In the genomic region with DNA sequence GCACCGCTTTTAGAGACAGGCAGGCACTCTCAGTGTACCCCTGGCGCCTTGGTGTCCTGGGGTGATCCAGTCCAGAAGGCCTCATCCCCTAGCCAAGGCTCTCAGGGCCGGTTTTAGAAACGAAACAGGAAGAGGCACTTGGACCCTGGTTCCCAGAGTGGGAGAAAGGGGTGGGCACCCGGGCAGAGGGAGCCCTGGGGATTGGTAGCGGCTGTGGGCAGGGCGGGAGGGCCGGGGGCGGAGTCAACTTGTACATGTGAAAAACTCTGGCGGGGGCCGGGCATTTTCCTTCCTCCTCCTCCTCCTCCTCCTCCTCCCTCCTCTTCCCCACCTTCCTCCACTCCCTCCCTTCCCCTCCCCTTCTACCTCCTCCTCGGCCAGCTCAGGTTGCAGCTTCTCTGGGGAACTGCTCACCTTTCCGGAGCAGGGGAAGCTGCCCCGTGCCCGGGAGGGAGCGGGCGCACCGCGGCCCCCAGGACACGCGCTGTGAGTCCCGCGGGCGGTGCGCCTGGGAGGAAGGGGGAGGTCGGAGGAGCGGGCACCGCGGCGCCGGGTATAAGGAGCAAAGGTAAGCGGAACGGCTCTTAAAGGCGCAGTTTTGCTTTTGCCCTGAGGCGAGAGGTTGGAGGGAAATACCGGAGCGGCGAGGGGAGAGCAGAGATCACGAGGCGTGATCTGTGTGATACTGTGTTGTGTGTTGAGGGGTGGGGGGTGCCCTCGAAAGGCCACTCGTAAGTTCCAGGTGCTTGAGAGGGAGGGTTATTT, we compare ENCODE assay signal across 8 cellular contexts. TPM values are rescaled to one million over a fixed set of nuclear protein-coding genes. Genes with fewer than 3 reads are reported as not detected.
DNase-seq lines count a peak whose midpoint lies in the region; ATAC-seq and TF ChIP-seq lines count a peak whose summit lies in the region.

A gene (plus strand): TSS at position 359 of the 765 bp plus-strand sequence. CDS start 18,499 bp downstream, outside the sequence.

- BruUV-seq in Calu3 (replicated peaks; lab: Mats Ljungman, UMichigan), result no TSS peak

- H3K27ac Mint-ChIP-seq in Calu3 (ENCODE audit: unreplicated experiment) (peak within 1 kb of the TSS; percentile 63), immature natural killer cell (peak within 1 kb of the TSS in 4 of 6 donors; percentile 32 to 61 (median 52))

- no peak for TF ChIP-seq CTCF in Calu3 (IDR thresholded peaks at IDR 0.05; ENCODE audit: unreplicated experiment)

- in situ Hi-C loops in T47D (cut with HindIII; ENCODE audit: low pct_unique_long_range_greater_than_20kb, low sequenced_read_pairs), result no loop called here

- peak within 1 kb of the TSS; percentile 80 for H3K4me2 ChIP-seq in skeletal muscle satellite cell (ENCODE audit: low read length)

- peaks cover 15% of the 10 kb centered on the region for H3K4me1 ChIP-seq in skeletal muscle satellite cell (ENCODE audit: control insufficient read depth, insufficient read depth, low read length)

- DNase-seq in Calu3, result peak; percentile 87
- DNase-seq in NAMALWA (ENCODE audit: low spot score), result peak; percentile 70
- DNase-seq in SKM-1 treated with dmso at 0.1 percent for 144 hours (lab: John Stamatoyannopoulos, UW; ENCODE audit: unreplicated experiment), result peak; percentile 80
- peak; percentile 91 to 98 for DNase-seq in T47D (ENCODE audit: low read depth in 1 of 2, low spot score in 1 of 2)
- DNase-seq in immature natural killer cell, result peak; percentile 23 to 42 (median 34)
- DNase-seq in amniotic stem cell (lab: John Stamatoyannopoulos, UW), result no peak

- no peaks in the 10 kb centered on the region for H3K9me3 ChIP-seq in skeletal muscle satellite cell (replicated peaks; ENCODE audit: low read length)

- CTCF ChIA-PET in Calu3 (lab: Charles Lee), result interaction anchor here (0.5 to 1.9 kb wide), 12 partner anchors 11 to 777 kb away, joined by 3 to 7 read pairs (median 4); no protein-coding TSS in a partner anchor

- no peaks in the 10 kb centered on the region for H3K36me3 ChIP-seq in skeletal muscle satellite cell (ENCODE audit: insufficient read depth, low read length)

- peak within 1 kb of the TSS; percentile 65 for H3K4me3 ChIP-seq in skeletal muscle satellite cell (ENCODE audit: low read length)

- ATAC-seq in HG02588 (IDR thresholded peaks at IDR 0.05; ENCODE audit: unreplicated experiment), result no peak

- no peaks in the 10 kb centered on the region for H3K9me3 Mint-ChIP-seq in Calu3 (ENCODE audit: low read depth, unreplicated experiment)
- no peaks in the 10 kb centered on the region for H3K9me3 Mint-ChIP-seq in immature natural killer cell

- no peak within 1 kb of the TSS for H3K9ac ChIP-seq in skeletal muscle satellite cell (ENCODE audit: low read depth, low read length)

- H3K36me3 Mint-ChIP-seq in Calu3 (ENCODE audit: insufficient read depth, unreplicated experiment) (peaks cover 21% of the 10 kb centered on the region), immature natural killer cell (no peaks in the 10 kb centered on the region)

- H3K27me3 ChIP-seq in skeletal muscle satellite cell (ENCODE audit: control insufficient read depth, insufficient read depth, low read length), result peaks cover 71% of the 10 kb centered on the region

- H3K4me1 Mint-ChIP-seq in Calu3 (ENCODE audit: low read depth, unreplicated experiment), result peaks cover 9% of the 10 kb centered on the region
- peaks cover 9 to 13% of the 10 kb centered on the region in 2 donors for H3K4me1 Mint-ChIP-seq in immature natural killer cell

- peak within 1 kb of the TSS; percentile 82 for H3K4me3 Mint-ChIP-seq in Calu3 (ENCODE audit: low read depth, unreplicated experiment)
- peak within 1 kb of the TSS; percentile 81 to 92 (median 90) for H3K4me3 Mint-ChIP-seq in immature natural killer cell

- intact Hi-C loops in Calu3 (cut with micrococcal nuclease; ENCODE audit: unreplicated experiment), result no loop called here

- peaks cover 16% of the 10 kb centered on the region for H3K27me3 Mint-ChIP-seq in Calu3 (ENCODE audit: unreplicated experiment)
- peaks cover 2 to 5% (median 4%) of the 10 kb centered on the region in 3 donors for H3K27me3 Mint-ChIP-seq in immature natural killer cell (ENCODE audit: low read depth in 3 of 3)

RNA-seq across cellular contexts. Expression of the gene that starts here (rescaled TPM):
- 42.1 and 44.0 TPM in 2 replicates for total RNA-seq in Calu3 (2022)
- under 1 TPM in 2 of 3 donors, not detected in 1; 0.61 to 0.74 TPM for polyA plus RNA-seq in immature natural killer cell
- total RNA-seq in skeletal muscle satellite cell (2012; rRNA removed), result 1.3 TPM in 1 of 2 replicates, not detected in the other

Comparison
In these comparisons a context has a peak if more than half of its experiments do, and no peak if none do; other contexts are left out.
1. Peak in DNase-seq in immature natural killer cell; RNA of the gene not detected or under 1 TPM.